Comparison of ENCODE assay signal across 1 cellular context in the genomic region with DNA sequence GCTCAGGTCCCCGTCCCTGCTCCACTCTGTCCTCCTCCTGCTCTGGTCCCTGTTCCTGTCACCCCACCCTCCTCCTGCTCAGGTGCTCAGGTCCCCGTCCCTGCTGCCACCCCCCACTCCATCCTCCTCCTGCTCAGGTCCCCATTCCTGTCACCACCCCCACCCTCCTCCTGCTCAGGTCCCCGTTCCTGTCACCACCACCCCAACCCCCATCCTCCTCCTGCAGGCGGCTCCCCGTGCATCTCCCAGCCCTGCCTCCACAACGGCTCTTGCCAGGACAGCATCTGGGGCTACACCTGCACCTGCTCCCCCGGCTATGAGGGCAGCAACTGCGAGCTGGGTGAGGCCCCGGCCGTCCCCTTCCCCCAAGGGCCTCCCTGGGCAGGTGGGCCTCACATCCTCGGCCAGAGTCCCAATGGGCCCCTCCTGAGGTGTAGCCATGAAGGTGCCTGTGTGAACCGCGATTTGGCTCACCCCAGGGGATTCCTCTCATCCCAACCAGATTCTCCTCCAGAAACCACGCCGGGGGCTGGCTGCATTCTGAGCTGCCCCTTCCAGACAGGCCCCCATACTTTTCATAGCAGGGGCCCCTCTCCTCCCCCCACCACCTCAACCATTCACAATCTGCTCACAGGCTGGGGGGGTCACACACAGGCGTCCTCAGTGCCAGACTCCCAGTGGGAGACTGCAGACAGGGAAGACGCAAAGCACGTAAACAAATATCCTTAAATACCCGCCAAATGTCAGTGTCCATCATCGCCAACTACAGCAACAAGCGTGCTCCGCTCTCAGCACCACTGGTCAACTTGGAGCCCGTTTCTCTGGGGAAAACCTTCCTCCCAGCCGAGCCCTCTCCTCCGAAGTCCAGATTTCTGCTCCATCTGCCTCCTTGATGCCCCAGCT.
TF ChIP-seq lines count a peak whose summit lies in the region.

No MANE protein-coding gene starts in this region.

TF ChIP-seq in GM23338, 12 proteins besides CTCF, POLR2A, EP300 and RAD21:
- TF ChIP-seq POLR2AphosphoS5 (IDR thresholded peaks at IDR 0.05; ENCODE audit: low read depth) (no peak), JUNB (IDR thresholded peaks at IDR 0.05; ENCODE audit: unreplicated experiment) (no peak)
- TF ChIP-seq, protein P1, sequence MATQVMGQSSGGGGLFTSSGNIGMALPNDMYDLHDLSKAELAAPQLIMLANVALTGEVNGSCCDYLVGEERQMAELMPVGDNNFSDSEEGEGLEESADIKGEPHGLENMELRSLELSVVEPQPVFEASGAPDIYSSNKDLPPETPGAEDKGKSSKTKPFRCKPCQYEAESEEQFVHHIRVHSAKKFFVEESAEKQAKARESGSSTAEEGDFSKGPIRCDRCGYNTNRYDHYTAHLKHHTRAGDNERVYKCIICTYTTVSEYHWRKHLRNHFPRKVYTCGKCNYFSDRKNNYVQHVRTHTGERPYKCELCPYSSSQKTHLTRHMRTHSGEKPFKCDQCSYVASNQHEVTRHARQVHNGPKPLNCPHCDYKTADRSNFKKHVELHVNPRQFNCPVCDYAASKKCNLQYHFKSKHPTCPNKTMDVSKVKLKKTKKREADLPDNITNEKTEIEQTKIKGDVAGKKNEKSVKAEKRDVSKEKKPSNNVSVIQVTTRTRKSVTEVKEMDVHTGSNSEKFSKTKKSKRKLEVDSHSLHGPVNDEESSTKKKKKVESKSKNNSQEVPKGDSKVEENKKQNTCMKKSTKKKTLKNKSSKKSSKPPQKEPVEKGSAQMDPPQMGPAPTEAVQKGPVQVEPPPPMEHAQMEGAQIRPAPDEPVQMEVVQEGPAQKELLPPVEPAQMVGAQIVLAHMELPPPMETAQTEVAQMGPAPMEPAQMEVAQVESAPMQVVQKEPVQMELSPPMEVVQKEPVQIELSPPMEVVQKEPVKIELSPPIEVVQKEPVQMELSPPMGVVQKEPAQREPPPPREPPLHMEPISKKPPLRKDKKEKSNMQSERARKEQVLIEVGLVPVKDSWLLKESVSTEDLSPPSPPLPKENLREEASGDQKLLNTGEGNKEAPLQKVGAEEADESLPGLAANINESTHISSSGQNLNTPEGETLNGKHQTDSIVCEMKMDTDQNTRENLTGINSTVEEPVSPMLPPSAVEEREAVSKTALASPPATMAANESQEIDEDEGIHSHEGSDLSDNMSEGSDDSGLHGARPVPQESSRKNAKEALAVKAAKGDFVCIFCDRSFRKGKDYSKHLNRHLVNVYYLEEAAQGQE (IDR thresholded peaks at IDR 0.05; ENCODE audit: unreplicated experiment) = no peak
TF ChIP-seq in GM23338: peak in this region for 0.
